In genomic region chr12:106428379-106428778, GRCh38 we compare ENCODE assay signal across 18 cellular contexts.
DNase-seq lines count a peak whose midpoint lies in the region; ATAC-seq and TF ChIP-seq lines count a peak whose summit lies in the region.
"Had no signal": no experiment of that assay in that cellular context is flagged by ENCODE, and none has a peak within 500 bp of the region (broad histone marks: within the 10 kb centered on the region; RNA-seq: fewer than 3 reads in every experiment).

No MANE protein-coding gene starts in this region.

- no peak overlapping the region for H3K4me3 Mint-ChIP-seq in activated T-helper 1 cell treated with anti-CD3 and anti-CD28 coated beads, Interleukin-12 subunit alpha, Interleukin-12 subunit beta, Interleukin-2, Interleukin-4 antibody, amounts not matched to agents 30 ng/mL and 10 ng/mL and 1 ng/mL, durations not matched to agents 14 hours and 24 hours and 36 hours
- no peak overlapping the region for H3K4me3 Mint-ChIP-seq in activated T-helper 2 cell treated with anti-CD3 and anti-CD28 coated beads, Interferon-gamma antibody, Interleukin-2, Interleukin-4, amounts not matched to agents 10 μg/mL and 5 μg/mL and 100 μg/mL, durations not matched to agents 14 hours and 24 hours and 36 hours (ENCODE audit: low read depth)
- H3K4me3 Mint-ChIP-seq: activated CD8-positive, alpha-beta T cell treated with anti-CD3 and anti-CD28 coated beads, Interleukin-2, amount 10 ng/mL, durations not matched to agents 7 days and 5 days; CD4-positive, alpha-beta T cell; effector memory CD8-positive, alpha-beta T cell; HFFc6 had no signal

- H3K36me3 ChIP-seq in fibroblast of lung (ENCODE audit: control insufficient read depth, insufficient read depth, low read length) = peaks cover 2% of the 10 kb centered on the region
- H3K36me3 ChIP-seq in muscle layer of colon (ENCODE audit: insufficient read depth, low read length) = peaks cover 4% of the 10 kb centered on the region
- H3K36me3 ChIP-seq in thyroid gland = no peaks in the 10 kb centered on the region
- H3K36me3 ChIP-seq: thoracic aorta had no signal

- 47 to 51% methylated on average over 2 of the region's 2 CpGs for whole genome bisulfite sequencing in thyroid gland, 2 donors

- H3K9me3 ChIP-seq in fibroblast of lung (ENCODE audit: control insufficient read depth, insufficient read depth, low read depth, low read length) (no peaks in the 10 kb centered on the region), muscle layer of colon (ENCODE audit: low read length) (no peaks in the 10 kb centered on the region), thyroid gland (no peaks in the 10 kb centered on the region)
- H3K9me3 ChIP-seq: thoracic aorta had no signal

- H4K20me1 ChIP-seq in fibroblast of lung (ENCODE audit: control insufficient read depth, extremely low read depth, insufficient read depth, low read length) = no peaks in the 10 kb centered on the region

- ATAC-seq in Right ventricle myocardium inferior = peak; percentile 50
- ATAC-seq: activated CD8-positive, alpha-beta T cell treated with anti-CD3 and anti-CD28 coated beads, Interleukin-2, amount 10 ng/mL, durations not matched to agents 7 days and 5 days; effector memory CD8-positive, alpha-beta T cell had no signal

- no peak overlapping the region for H3K9ac ChIP-seq in fibroblast of lung (ENCODE audit: insufficient read depth, low read length)
- H3K9ac ChIP-seq in muscle layer of colon (ENCODE audit: low read length) = no peak overlapping the region

- peaks cover 6% of the 10 kb centered on the region for H3K36me3 Mint-ChIP-seq in activated T-helper 1 cell treated with anti-CD3 and anti-CD28 coated beads, Interleukin-12 subunit alpha, Interleukin-12 subunit beta, Interleukin-2, Interleukin-4 antibody, amounts not matched to agents 30 ng/mL and 10 ng/mL and 1 ng/mL, durations not matched to agents 14 hours and 24 hours and 36 hours (ENCODE audit: low read depth)
- no peaks in the 10 kb centered on the region for H3K36me3 Mint-ChIP-seq in activated T-helper 2 cell treated with anti-CD3 and anti-CD28 coated beads, Interferon-gamma antibody, Interleukin-2, Interleukin-4, amounts not matched to agents 10 μg/mL and 5 μg/mL and 100 μg/mL, durations not matched to agents 14 hours and 24 hours and 36 hours (ENCODE audit: low read depth)

- intact Hi-C loops in Right ventricle myocardium inferior (cut with DNase I) (no loop called here), cardiac septum (cut with DNase I) (no loop called here), thyroid gland (cut with DNase I) (no loop called here)
- intact Hi-C loops in activated T-helper 1 cell treated with anti-CD3 and anti-CD28 coated beads, Interleukin-12 subunit alpha, Interleukin-12 subunit beta, Interleukin-2, Interleukin-4 antibody, amounts not matched to agents 30 ng/mL and 10 ng/mL and 1 ng/mL, durations not matched to agents 14 hours and 24 hours and 36 hours (cut with micrococcal nuclease) = no loop called here
- intact Hi-C loops in activated T-helper 2 cell treated with anti-CD3 and anti-CD28 coated beads, Interferon-gamma antibody, Interleukin-2, Interleukin-4, amounts not matched to agents 10 μg/mL and 5 μg/mL and 100 μg/mL, durations not matched to agents 14 hours and 24 hours and 36 hours (cut with micrococcal nuclease) = no loop called here

- H3K4me1 Mint-ChIP-seq in activated T-helper 1 cell treated with anti-CD3 and anti-CD28 coated beads, Interleukin-12 subunit alpha, Interleukin-12 subunit beta, Interleukin-2, Interleukin-4 antibody, amounts not matched to agents 30 ng/mL and 10 ng/mL and 1 ng/mL, durations not matched to agents 14 hours and 24 hours and 36 hours (ENCODE audit: low read depth) = no peaks in the 10 kb centered on the region
- H3K4me1 Mint-ChIP-seq in activated T-helper 2 cell treated with anti-CD3 and anti-CD28 coated beads, Interferon-gamma antibody, Interleukin-2, Interleukin-4, amounts not matched to agents 10 μg/mL and 5 μg/mL and 100 μg/mL, durations not matched to agents 14 hours and 24 hours and 36 hours (ENCODE audit: low read depth) = no peaks in the 10 kb centered on the region

- no peaks in the 10 kb centered on the region for H3K79me2 ChIP-seq in fibroblast of lung (ENCODE audit: control insufficient read depth, insufficient read depth, low read length)

- H3K4me2 ChIP-seq in fibroblast of lung (ENCODE audit: extremely low read depth, insufficient read depth, low read length) = no peak overlapping the region
- H3K4me2 ChIP-seq: PC-9 had no signal

- no peaks in the 10 kb centered on the region for H3K27me3 Mint-ChIP-seq in activated T-helper 1 cell treated with anti-CD3 and anti-CD28 coated beads, Interleukin-12 subunit alpha, Interleukin-12 subunit beta, Interleukin-2, Interleukin-4 antibody, amounts not matched to agents 30 ng/mL and 10 ng/mL and 1 ng/mL, durations not matched to agents 14 hours and 24 hours and 36 hours (ENCODE audit: insufficient read depth)
- H3K27me3 Mint-ChIP-seq in activated T-helper 2 cell treated with anti-CD3 and anti-CD28 coated beads, Interferon-gamma antibody, Interleukin-2, Interleukin-4, amounts not matched to agents 10 μg/mL and 5 μg/mL and 100 μg/mL, durations not matched to agents 14 hours and 24 hours and 36 hours (ENCODE audit: low read depth) = no peaks in the 10 kb centered on the region
- H3K27me3 Mint-ChIP-seq: CD4-positive, alpha-beta T cell; effector memory CD8-positive, alpha-beta T cell had no signal

- DNase-seq in Right ventricle myocardium inferior (ENCODE audit: missing footprints) (no peak), cardiac septum (ENCODE audit: low spot score) (no peak), fibroblast of lung (ENCODE audit: low read depth in 2 of 2) (peak; percentile 64 to 68), thyroid gland (peak; percentile 33 to 51), NOMO-1 treated with DMSO at 0.1 percent for 48 hours (lab: John Stamatoyannopoulos, UW; ENCODE audit: unreplicated experiment) (no peak)
- DNase-seq in activated T-helper 1 cell treated with anti-CD3 and anti-CD28 coated beads, Interleukin-12 subunit alpha, Interleukin-12 subunit beta, Interleukin-2, Interleukin-4 antibody, amounts not matched to agents 30 ng/mL and 10 ng/mL and 1 ng/mL, durations not matched to agents 14 hours and 24 hours and 36 hours (ENCODE audit: low spot score) = no peak
- DNase-seq in activated T-helper 2 cell treated with anti-CD3 and anti-CD28 coated beads, Interferon-gamma antibody, Interleukin-2, Interleukin-4, amounts not matched to agents 10 μg/mL and 5 μg/mL and 100 μg/mL, durations not matched to agents 14 hours and 24 hours and 36 hours (ENCODE audit: low spot score) = no peak
- DNase-seq: activated CD8-positive, alpha-beta T cell treated with anti-CD3 and anti-CD28 coated beads, Interleukin-2, amount 10 ng/mL, durations not matched to agents 7 days and 5 days; brain microvascular endothelial cell; CD4-positive, alpha-beta T cell; effector memory CD8-positive, alpha-beta T cell; HFFc6; KBM-7; NCI-H1436; NCI-H510A treated with DMSO at 0.1 percent for 48 hours; PC-9 had no signal

- H3K27me3 ChIP-seq in fibroblast of lung (ENCODE audit: control insufficient read depth, insufficient read depth, low read length) = no peaks in the 10 kb centered on the region
- no peaks in the 10 kb centered on the region for H3K27me3 ChIP-seq in muscle layer of colon (ENCODE audit: control insufficient read depth in 1 of 2, insufficient read depth in 2 of 2, low read length in 2 of 2)
- no peaks in the 10 kb centered on the region for H3K27me3 ChIP-seq in thyroid gland
- H3K27me3 ChIP-seq: brain microvascular endothelial cell had no signal

- no peak overlapping the region for H3K27ac Mint-ChIP-seq in activated T-helper 1 cell treated with anti-CD3 and anti-CD28 coated beads, Interleukin-12 subunit alpha, Interleukin-12 subunit beta, Interleukin-2, Interleukin-4 antibody, amounts not matched to agents 30 ng/mL and 10 ng/mL and 1 ng/mL, durations not matched to agents 14 hours and 24 hours and 36 hours
- H3K27ac Mint-ChIP-seq in activated T-helper 2 cell treated with anti-CD3 and anti-CD28 coated beads, Interferon-gamma antibody, Interleukin-2, Interleukin-4, amounts not matched to agents 10 μg/mL and 5 μg/mL and 100 μg/mL, durations not matched to agents 14 hours and 24 hours and 36 hours = no peak overlapping the region
- H3K27ac Mint-ChIP-seq: activated CD8-positive, alpha-beta T cell treated with anti-CD3 and anti-CD28 coated beads, Interleukin-2, amount 10 ng/mL, durations not matched to agents 7 days and 5 days; CD4-positive, alpha-beta T cell; effector memory CD8-positive, alpha-beta T cell; HFFc6 had no signal

- H3K4me1 ChIP-seq in fibroblast of lung (ENCODE audit: control insufficient read depth, extremely low read depth, insufficient read depth, low read length) = no peaks in the 10 kb centered on the region
- peaks cover 16% of the 10 kb centered on the region for H3K4me1 ChIP-seq in muscle layer of colon (ENCODE audit: insufficient read depth, low read length)
- peaks cover 23 to 27% of the 10 kb centered on the region in 2 donors for H3K4me1 ChIP-seq in thyroid gland

- no peaks in the 10 kb centered on the region for H3K9me3 Mint-ChIP-seq in activated T-helper 1 cell treated with anti-CD3 and anti-CD28 coated beads, Interleukin-12 subunit alpha, Interleukin-12 subunit beta, Interleukin-2, Interleukin-4 antibody, amounts not matched to agents 30 ng/mL and 10 ng/mL and 1 ng/mL, durations not matched to agents 14 hours and 24 hours and 36 hours
- no peaks in the 10 kb centered on the region for H3K9me3 Mint-ChIP-seq in activated T-helper 2 cell treated with anti-CD3 and anti-CD28 coated beads, Interferon-gamma antibody, Interleukin-2, Interleukin-4, amounts not matched to agents 10 μg/mL and 5 μg/mL and 100 μg/mL, durations not matched to agents 14 hours and 24 hours and 36 hours
- H3K9me3 Mint-ChIP-seq: CD4-positive, alpha-beta T cell; effector memory CD8-positive, alpha-beta T cell; HFFc6 had no signal

- H3K4me3 ChIP-seq in fibroblast of lung (replicated peaks in 1 of 4; ENCODE audit: control extremely low read depth in 1 of 4, insufficient read depth in 1 of 4, low read depth in 3 of 4, low read length in 4 of 4) (no peak overlapping the region), muscle layer of colon (ENCODE audit: low read depth in 1 of 2, low read length in 2 of 2) (no peak overlapping the region), thyroid gland (replicated peaks in 1 of 3) (no peak overlapping the region)
- H3K4me3 ChIP-seq: PC-9, thoracic aorta had no signal

- H2AFZ ChIP-seq in fibroblast of lung (ENCODE audit: low read length) = no peak overlapping the region
- H2AFZ ChIP-seq: PC-9 had no signal

- TF ChIP-seq CTCF in fibroblast of lung (conservative IDR thresholded peaks at IDR 0.05 in 1 of 2, IDR thresholded peaks at IDR 0.05 in 1 of 2; ENCODE audit: low read depth in 1 of 2, low read length in 2 of 2) (no peak), thyroid gland (IDR thresholded peaks at IDR 0.05) (no peak)

- no peak overlapping the region for H3K27ac ChIP-seq in fibroblast of lung (ENCODE audit: insufficient read depth, low read length)
- H3K27ac ChIP-seq in muscle layer of colon (ENCODE audit: low read depth, low read length) = peak overlapping the region; percentile 47
- peak overlapping the region; percentile 51 to 64 (median 56) for H3K27ac ChIP-seq in thyroid gland
- H3K27ac ChIP-seq: brain microvascular endothelial cell, PC-9, thoracic aorta had no signal

- no peak for TF ChIP-seq POLR2A in thyroid gland (IDR thresholded peaks at IDR 0.05)

Comparison
In these comparisons a context has a peak if more than half of its experiments do, and no peak if none do; other contexts are left out.
1. DNase-seq: peak in fibroblast of lung (2 of 2) and thyroid gland (2 of 2); none in Right ventricle myocardium inferior (single experiment), cardiac septum (single experiment), activated T-helper 1 cell treated with anti-CD3 and anti-CD28 coated beads, Interleukin-12 subunit alpha, Interleukin-12 subunit beta, Interleukin-2, Interleukin-4 antibody, amounts not matched to agents 30 ng/mL and 10 ng/mL and 1 ng/mL, durations not matched to agents 14 hours and 24 hours and 36 hours (single experiment), NOMO-1 treated with DMSO at 0.1 percent for 48 hours (single experiment) and activated T-helper 2 cell treated with anti-CD3 and anti-CD28 coated beads, Interferon-gamma antibody, Interleukin-2, Interleukin-4, amounts not matched to agents 10 μg/mL and 5 μg/mL and 100 μg/mL, durations not matched to agents 14 hours and 24 hours and 36 hours (single experiment).